ENCODE assay signal across 25 cellular contexts in genomic region chr12:93720559-93720958, GRCh38. TPM values are rescaled to one million over a fixed set of nuclear protein-coding genes. Genes with fewer than 3 reads are reported as not detected.
DNase-seq lines count a peak whose midpoint lies in the region; ATAC-seq, FAIRE-seq and TF ChIP-seq lines count a peak whose summit lies in the region.
"Had no signal": no experiment of that assay in that cellular context is flagged by ENCODE, and none has a peak within 500 bp of the region (broad histone marks: within the 10 kb centered on the region; RNA-seq: fewer than 3 reads in every experiment).

No MANE protein-coding gene starts in this region.

- H3K27me3 Mint-ChIP-seq in activated T-cell treated with anti-CD3 and anti-CD28 coated beads, Interleukin-2, amount 50 U/mL, for 24 hours: no peaks in the 10 kb centered on the region
- H3K27me3 Mint-ChIP-seq: CD4-positive, alpha-beta memory T cell; CD4-positive, CD25-positive, alpha-beta regulatory T cell had no signal

- intact Hi-C loops in right cardiac atrium (cut with DNase I) (no loop called here), thyroid gland (cut with DNase I) (no loop called here)

- H3K27me3 ChIP-seq in small intestine (ENCODE audit: control insufficient read depth in 2 of 2, insufficient read depth in 2 of 2, low read length in 2 of 2) (no peaks in the 10 kb centered on the region), right cardiac atrium (ENCODE audit: control insufficient read depth, insufficient read depth) (no peaks in the 10 kb centered on the region), thyroid gland (no peaks in the 10 kb centered on the region)
- H3K27me3 ChIP-seq: BE2C, BLaER1 had no signal

- peak; percentile 44 for FAIRE-seq in GM18507 (lab: Jason Lieb, UNC)
- FAIRE-seq in small intestine (lab: Jason Lieb, UNC): no peak
- FAIRE-seq: A204.1, GM12878 had no signal

- H3K4me3 ChIP-seq in small intestine (ENCODE audit: low read depth in 1 of 2, low read length in 2 of 2): no peak overlapping the region
- H3K4me3 ChIP-seq in right cardiac atrium (ENCODE audit: low read length): no peak overlapping the region
- H3K4me3 ChIP-seq in thyroid gland (replicated peaks in 1 of 3): no peak overlapping the region
- H3K4me3 ChIP-seq: BLaER1, GM12878 had no signal

- no peak for ATAC-seq in right cardiac atrium
- ATAC-seq: GM12878 had no signal

- H3K9me3 ChIP-seq in small intestine (ENCODE audit: control insufficient read depth, low read depth): no peaks in the 10 kb centered on the region
- no peaks in the 10 kb centered on the region for H3K9me3 ChIP-seq in right cardiac atrium (ENCODE audit: control insufficient read depth, low read length)
- no peaks in the 10 kb centered on the region for H3K9me3 ChIP-seq in thyroid gland
- H3K9me3 ChIP-seq: BE2C had no signal

- H3K9me3 Mint-ChIP-seq in activated T-cell treated with anti-CD3 and anti-CD28 coated beads, Interleukin-2, amount 50 U/mL, for 24 hours: peaks cover 17% of the 10 kb centered on the region

- H3K4me1 Mint-ChIP-seq in activated T-cell treated with anti-CD3 and anti-CD28 coated beads, Interleukin-2, amount 50 U/mL, for 24 hours (ENCODE audit: low read depth): no peaks in the 10 kb centered on the region

- peak overlapping the region; percentile 23; the same call in 1 of the 2 replicates for H3K27ac ChIP-seq in VCaP
- H3K27ac ChIP-seq in small intestine (ENCODE audit: low read depth in 1 of 2, low read length in 1 of 2): no peak overlapping the region
- no peak overlapping the region for H3K27ac ChIP-seq in right cardiac atrium (ENCODE audit: low read length)
- no peak overlapping the region for H3K27ac ChIP-seq in thyroid gland
- H3K27ac ChIP-seq: BLaER1 had no signal

- TF ChIP-seq CTCF in VCaP (conservative IDR thresholded peaks at IDR 0.05): no peak
- no peak for TF ChIP-seq CTCF in thyroid gland (IDR thresholded peaks at IDR 0.05)

- WGBS in small intestine, 3 donors: 19 to 83% (median 34%) methylated on average over 2 of the region's 2 CpGs
- WGBS in right cardiac atrium: 89% methylated on average over 2 of the region's 2 CpGs
- 98 to 99% methylated on average over 2 of the region's 2 CpGs for WGBS in thyroid gland, 2 donors

- no peak for DNase-seq in GM18507 (ENCODE audit: extremely low spot score, insufficient read length, low read depth)
- DNase-seq in small intestine: peak; percentile 33
- DNase-seq in right cardiac atrium: no peak
- DNase-seq in thyroid gland: no peak
- no peak for DNase-seq in activated T-cell treated with anti-CD3 and anti-CD28 coated beads, Interleukin-2, amount 50 U/mL, for 24 hours
- DNase-seq: 8988T; ACHN; BE2C; C1 segment of cervical spinal cord; CD4-positive, alpha-beta memory T cell; CD4-positive, CD25-positive, alpha-beta regulatory T cell; CD8-positive, alpha-beta memory T cell; COR-L47; DMS 273 treated with DMSO at 0.1 percent for 48 hours; DMS153; DMS53; DMS79; DND-41; EL; GDM1 had no signal

- H3K36me3 ChIP-seq in small intestine (ENCODE audit: control insufficient read depth in 2 of 2, insufficient read depth in 2 of 2, low read length in 2 of 2) (no peaks in the 10 kb centered on the region), thyroid gland (no peaks in the 10 kb centered on the region)
- H3K36me3 ChIP-seq: BE2C, BLaER1 had no signal

- no peak for TF ChIP-seq POLR2A in thyroid gland (IDR thresholded peaks at IDR 0.05)

- no peak overlapping the region for H3K4me3 Mint-ChIP-seq in activated T-cell treated with anti-CD3 and anti-CD28 coated beads, Interleukin-2, amount 50 U/mL, for 24 hours
- H3K4me3 Mint-ChIP-seq: CD14-positive monocyte; CD4-positive, alpha-beta memory T cell; CD4-positive, CD25-positive, alpha-beta regulatory T cell; CD8-positive, alpha-beta memory T cell had no signal

- no peak overlapping the region for H3K27ac Mint-ChIP-seq in activated T-cell treated with anti-CD3 and anti-CD28 coated beads, Interleukin-2, amount 50 U/mL, for 24 hours
- H3K27ac Mint-ChIP-seq: CD14-positive monocyte; CD4-positive, alpha-beta memory T cell; CD4-positive, CD25-positive, alpha-beta regulatory T cell had no signal

- H3K36me3 Mint-ChIP-seq in activated T-cell treated with anti-CD3 and anti-CD28 coated beads, Interleukin-2, amount 50 U/mL, for 24 hours (ENCODE audit: low read depth): peaks cover 22% of the 10 kb centered on the region

- peaks cover 0 to 2% of the 10 kb centered on the region in 2 donors for H3K4me1 ChIP-seq in small intestine (ENCODE audit: control insufficient read depth in 2 of 2, insufficient read depth in 1 of 2, low read depth in 1 of 2, low read length in 1 of 2)
- no peaks in the 10 kb centered on the region for H3K4me1 ChIP-seq in right cardiac atrium (ENCODE audit: control insufficient read depth, insufficient read depth, low read length)
- no peaks in the 10 kb centered on the region for H3K4me1 ChIP-seq in thyroid gland
- H3K4me1 ChIP-seq: BE2C, BLaER1 had no signal

RNA-seq across cellular contexts. Expression of gene CRADD, which starts 43.4 kb away (rescaled TPM):
- polyA plus RNA-seq in small intestine (10 to 100 TPM; 19.0 to 49.4 (median 31.3) TPM), right cardiac atrium (32.3 TPM)
- total RNA-seq in right cardiac atrium (10 to 100 TPM; 29.1 to 45.7 (median 38.3) TPM), thyroid gland (10 to 100 TPM; 43.7 to 76.1 (median 51.0) TPM)
